ENCODE assay signal across 14 cellular contexts in the genomic region with DNA sequence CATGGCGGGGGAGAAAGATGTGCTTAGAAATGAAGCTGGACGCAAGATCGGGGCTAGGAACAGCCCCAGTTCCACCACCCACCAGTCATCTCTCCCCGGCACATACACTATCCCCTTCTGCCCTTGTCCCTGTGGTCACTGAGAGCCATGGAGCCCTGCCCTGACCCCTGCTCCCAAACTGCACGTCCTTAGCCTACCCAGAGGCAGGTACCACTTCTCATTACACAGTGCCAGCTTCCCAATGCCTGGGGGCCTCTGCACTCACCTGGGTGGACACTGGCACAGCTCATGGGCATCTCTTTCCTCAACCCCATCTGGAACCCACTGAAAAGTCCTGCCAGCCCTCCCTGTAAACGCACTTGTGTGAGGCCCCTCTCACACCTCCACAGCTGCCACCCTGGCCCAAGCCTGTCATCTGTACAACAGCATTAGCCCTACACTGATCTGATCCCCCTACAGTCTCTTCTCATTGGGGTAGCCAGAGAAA.
"Had no signal": no experiment of that assay in that cellular context is flagged by ENCODE, and none has a peak within 500 bp of the region (broad histone marks: within the 10 kb centered on the region; RNA-seq: fewer than 3 reads in every experiment).

No MANE protein-coding gene starts in this region.

- H3K36me3 Mint-ChIP-seq: memory B cell, WTC11 had no signal

- H3K4me1 Mint-ChIP-seq: activated CD4-positive, alpha-beta T cell treated with anti-CD3 and anti-CD28 coated beads, Interleukin-2, amount 10 ng/mL, durations not matched to agents 24 days and 14 days had no signal

- ATAC-seq: body of pancreas; left lobe of liver; right cardiac atrium; stimulated activated naive CD8-positive, alpha-beta T cell treated with anti-CD3 and anti-CD28 coated beads, Interleukin-15, Interleukin-2, amounts not matched to agents 100 U/mL and 50 U/mL, for 24 hours; T-helper 17 cell; WTC11 had no signal

- H3K27ac Mint-ChIP-seq: activated CD4-positive, alpha-beta T cell treated with anti-CD3 and anti-CD28 coated beads, Interleukin-2, amount 10 ng/mL, durations not matched to agents 24 days and 14 days; memory B cell; progenitor cell of endocrine pancreas; T-helper 17 cell; WTC11 had no signal

- DNase-seq: activated CD4-positive, alpha-beta T cell treated with anti-CD3 and anti-CD28 coated beads, Interleukin-2, amount 10 ng/mL, durations not matched to agents 24 days and 14 days; activated naive CD4-positive, alpha-beta T cell treated with anti-CD3 and anti-CD28 coated beads, Interleukin-2, amount 50 U/mL, for 16 hours; activated T-cell treated with anti-CD3 and anti-CD28 coated beads, Interleukin-2, amount 50 U/mL, for 1 hour; body of pancreas; cerebellar nuclear complex; esophagus squamous epithelium; foreskin fibroblast; stimulated activated naive CD8-positive, alpha-beta T cell treated with anti-CD3 and anti-CD28 coated beads, Interleukin-15, Interleukin-2, amounts not matched to agents 100 U/mL and 50 U/mL, for 24 hours; T-helper 17 cell had no signal

- H3K9me3 Mint-ChIP-seq: activated CD4-positive, alpha-beta T cell treated with anti-CD3 and anti-CD28 coated beads, Interleukin-2, amount 10 ng/mL, durations not matched to agents 24 days and 14 days; memory B cell had no signal

- H3K4me3 Mint-ChIP-seq: activated CD4-positive, alpha-beta T cell treated with anti-CD3 and anti-CD28 coated beads, Interleukin-2, amount 10 ng/mL, durations not matched to agents 24 days and 14 days; memory B cell; T-helper 17 cell; WTC11 had no signal
